14 cellular contexts compared by ENCODE assay signal in genomic region chr12:6703631-6704030, GRCh38.
DNase-seq lines count a peak whose midpoint lies in the region; ATAC-seq and TF ChIP-seq lines count a peak whose summit lies in the region.
"Had no signal": no experiment of that assay in that cellular context is flagged by ENCODE, and none has a peak within 500 bp of the region (broad histone marks: within the 10 kb centered on the region; RNA-seq: fewer than 3 reads in every experiment).

No MANE protein-coding gene starts in this region.

- H3K9me3 ChIP-seq in BLaER1: 0 out of 2 replicates have a peak, but pooled peaks cover 4% of the 10 kb centered on the region
- no peaks in the 10 kb centered on the region for H3K9me3 ChIP-seq in iPS-18a (ENCODE audit: control insufficient read depth, low read depth, low read length)
- H3K9me3 ChIP-seq: HAP-1, thoracic aorta had no signal

- H3K27ac ChIP-seq in BLaER1 (no peak overlapping the region), iPS-18a (ENCODE audit: low read length) (no peak overlapping the region)
- H3K27ac ChIP-seq: thoracic aorta had no signal

- H3K36me3 ChIP-seq in BLaER1: no peaks in the 10 kb centered on the region
- no peaks in the 10 kb centered on the region for H3K36me3 ChIP-seq in iPS-18a (ENCODE audit: control insufficient read depth, low read depth, low read length)
- H3K36me3 ChIP-seq: HAP-1, thoracic aorta had no signal

- no peak for ATAC-seq in HG03175 (IDR thresholded peaks at IDR 0.05; ENCODE audit: unreplicated experiment)
- ATAC-seq: esophagus mucosa, Right ventricle myocardium inferior had no signal

- DNase-seq in GM12865 (ENCODE audit: low read depth) (peak; percentile 31), OCI-M1 (lab: John Stamatoyannopoulos, UW) (peak; percentile 42), SIG-M5 (lab: John Stamatoyannopoulos, UW) (no peak), cortex of kidney (lab: John Stamatoyannopoulos, UW) (no peak)
- no peak for DNase-seq in activated CD4-positive, CD25-positive, alpha-beta regulatory T cell (lab: John Stamatoyannopoulos, UW)
- DNase-seq: NCI-H1436; stimulated activated CD4-positive, alpha-beta T cell treated with anti-CD3 and anti-CD28 coated beads, Interleukin-4, amount 100 ng/mL, for 4 hours had no signal

- H3K4me1 ChIP-seq in BLaER1 (peaks cover 28% of the 10 kb centered on the region), iPS-18a (ENCODE audit: control insufficient read depth, low read depth, low read length) (peaks cover 4% of the 10 kb centered on the region)

- H3K4me3 ChIP-seq in BLaER1 (no peak overlapping the region), GM12865 (ENCODE audit: low read depth, low read length) (no peak overlapping the region), iPS-18a (ENCODE audit: low read length) (peak overlapping the region; percentile 29)
- H3K4me3 ChIP-seq: HAP-1, thoracic aorta had no signal

- H3K9ac ChIP-seq in BLaER1 (no peak overlapping the region), iPS-18a (ENCODE audit: low read length) (no peak overlapping the region)

- peak overlapping the region; percentile 37 for H3K4me2 ChIP-seq in BLaER1

- peaks cover 16% of the 10 kb centered on the region; the same call in 1 of the 2 replicates for H3K27me3 ChIP-seq in BLaER1
- peaks cover 35% of the 10 kb centered on the region for H3K27me3 ChIP-seq in iPS-18a (ENCODE audit: control insufficient read depth, insufficient read depth, low read length)

- H4K20me1 ChIP-seq in BLaER1: no peaks in the 10 kb centered on the region

- no peak for TF ChIP-seq CTCF in GM12865 (IDR thresholded peaks at IDR 0.05; ENCODE audit: insufficient read depth, low read depth, low read length, missing control alignments)

Comparison
In these comparisons a context has a peak if more than half of its experiments do, and no peak if none do; other contexts are left out.
1. DNase-seq: peak in GM12865 (single experiment) and OCI-M1 (single experiment); none in SIG-M5 (single experiment), cortex of kidney (single experiment) and activated CD4-positive, CD25-positive, alpha-beta regulatory T cell (0 of 4).